Comparison of ENCODE assay signal across 1 cellular context in genomic region chr6:35905141-35905785, GRCh38.
TF ChIP-seq lines count a peak whose summit lies in the region.

No MANE protein-coding gene starts in this region.

TF ChIP-seq in WTC11, 78 proteins besides CTCF, POLR2A, EP300 and RAD21 (continued from another document):
- TF ChIP-seq ZNF281 (CRISPR knock-in tag; IDR thresholded peaks at IDR 0.05): no peak
- no peak for TF ChIP-seq CREB1 (CRISPR knock-in tag; IDR thresholded peaks at IDR 0.05)
- no peak for TF ChIP-seq MAX (CRISPR knock-in tag; IDR thresholded peaks at IDR 0.05)
- TF ChIP-seq ATF3 (CRISPR knock-in tag; conservative IDR thresholded peaks at IDR 0.05): no peak
- TF ChIP-seq JUN (CRISPR knock-in tag; IDR thresholded peaks at IDR 0.05): no peak
- TF ChIP-seq RELA (CRISPR knock-in tag; IDR thresholded peaks at IDR 0.05; ENCODE audit: borderline replicate concordance): no peak
- no peak for TF ChIP-seq FOXK1 (CRISPR knock-in tag; IDR thresholded peaks at IDR 0.05)
- no peak for TF ChIP-seq OVOL2 (CRISPR knock-in tag; IDR thresholded peaks at IDR 0.05; ENCODE audit: borderline replicate concordance)
- no peak for TF ChIP-seq ESRRA (CRISPR knock-in tag; IDR thresholded peaks at IDR 0.05; ENCODE audit: borderline replicate concordance)
